ENCODE assay signal across 1 cellular context in the genomic region with DNA sequence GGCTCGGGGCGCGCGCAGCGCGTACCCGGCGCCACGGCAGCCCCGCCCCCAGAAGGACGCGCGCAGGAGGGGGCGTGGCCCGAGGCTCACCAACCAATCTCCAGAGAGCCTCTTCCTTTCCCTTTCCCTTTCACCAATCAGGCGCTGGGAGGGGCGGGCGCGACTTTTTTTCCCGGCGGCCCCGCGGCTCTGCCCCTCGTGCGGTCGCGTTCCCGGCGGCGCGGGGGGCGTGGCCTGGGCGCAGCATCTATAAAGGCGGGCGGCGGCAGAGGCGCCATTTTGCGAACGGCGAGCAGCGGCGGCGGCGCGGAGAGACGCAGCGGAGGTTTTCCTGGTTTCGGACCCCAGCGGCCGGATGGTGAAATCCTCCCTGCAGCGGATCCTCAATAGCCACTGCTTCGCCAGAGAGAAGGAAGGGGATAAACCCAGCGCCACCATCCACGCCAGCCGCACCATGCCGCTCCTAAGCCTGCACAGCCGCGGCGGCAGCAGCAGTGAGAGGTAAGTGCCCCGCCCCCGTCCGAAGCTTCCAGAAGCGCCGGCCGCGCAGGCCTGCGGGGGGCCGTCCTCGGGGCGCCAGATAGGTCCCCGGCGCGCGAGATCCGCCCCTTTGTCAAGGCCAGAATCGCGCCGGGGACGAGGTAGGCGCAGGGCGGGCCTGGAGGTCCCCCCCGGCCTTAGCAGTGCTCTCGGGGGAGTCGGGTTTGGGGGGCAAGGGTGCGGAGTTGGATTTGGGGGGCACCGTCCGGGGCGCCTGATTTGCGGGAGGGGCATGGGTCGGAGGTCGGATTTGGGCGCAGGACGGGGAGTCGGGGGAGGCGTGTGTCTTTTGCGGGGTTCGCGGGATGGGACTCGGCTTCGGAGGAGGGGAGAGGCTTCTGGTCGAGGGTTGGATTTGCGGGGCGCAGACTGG.
TF ChIP-seq lines count a peak whose summit lies in the region.

No MANE protein-coding gene starts in this region.

TF ChIP-seq in IMR-90, 13 proteins besides CTCF, POLR2A, EP300 and RAD21:
- TF ChIP-seq CEBPB (IDR thresholded peaks at IDR 0.05; ENCODE audit: low read depth, low read length) (no peak), NFE2L2 (IDR thresholded peaks at IDR 0.05; ENCODE audit: low read depth, low read length) (no peak), MAFK (IDR thresholded peaks at IDR 0.05; ENCODE audit: low read depth, low read length) (no peak), BHLHE40 (IDR thresholded peaks at IDR 0.05; ENCODE audit: low read depth, low read length) (peak; percentile 67), CHD1 (IDR thresholded peaks at IDR 0.05; ENCODE audit: low read depth, low read length) (0 out of 2 replicates have a peak, but pooled peaks have one; percentile 48), MAZ (IDR thresholded peaks at IDR 0.05; ENCODE audit: borderline replicate concordance, low read depth, low read length) (peak; percentile 68; the same call in 1 of the 2 replicates), MXI1 (IDR thresholded peaks at IDR 0.05; ENCODE audit: borderline replicate concordance, low read depth, low read length) (0 out of 2 replicates have a peak, but pooled peaks have one; percentile 26), RFX5 (IDR thresholded peaks at IDR 0.05; ENCODE audit: low read depth, low read length) (no peak), USF2 (IDR thresholded peaks at IDR 0.05; ENCODE audit: low read depth, low read length) (peak; percentile 63), SMC3 (IDR thresholded peaks at IDR 0.05; ENCODE audit: low read depth, low read length) (no peak), FOS (IDR thresholded peaks at IDR 0.05; ENCODE audit: low read depth, low read length) (no peak), ELK1 (IDR thresholded peaks at IDR 0.05; ENCODE audit: borderline replicate concordance, low read depth, low read length) (no peak), RCOR1 (IDR thresholded peaks at IDR 0.05; ENCODE audit: insufficient replicate concordance, low read length) (no peak)
